22 cellular contexts compared by ENCODE assay signal in the genomic region with DNA sequence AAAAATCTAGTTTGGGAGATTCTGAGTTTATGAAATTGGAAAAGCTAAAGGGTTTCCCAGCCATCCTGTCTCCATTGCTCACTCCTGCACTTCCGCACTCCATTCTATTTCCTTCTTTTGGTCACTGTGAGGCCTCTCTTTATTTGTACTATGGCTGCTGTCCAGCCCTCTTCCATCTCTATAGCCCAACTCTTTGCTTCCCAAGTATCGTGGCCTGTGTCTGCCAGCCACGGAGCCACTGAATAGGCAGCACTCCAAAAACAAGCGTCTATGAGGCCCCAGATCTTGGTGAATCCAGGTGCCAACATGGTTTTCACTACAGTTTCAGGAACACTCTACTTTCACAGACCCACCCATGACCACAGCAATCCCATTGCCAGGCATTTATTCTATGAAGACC. TPM values are rescaled to one million over a fixed set of nuclear protein-coding genes. Genes with fewer than 3 reads are reported as not detected.
DNase-seq lines count a peak whose midpoint lies in the region; ATAC-seq and TF ChIP-seq lines count a peak whose summit lies in the region.
"Had no signal": no experiment of that assay in that cellular context is flagged by ENCODE, and none has a peak within 500 bp of the region (broad histone marks: within the 10 kb centered on the region; RNA-seq: fewer than 3 reads in every experiment).

No MANE protein-coding gene starts in this region.

- H3K9me3 Mint-ChIP-seq in HFFc6: no peaks in the 10 kb centered on the region
- H3K9me3 Mint-ChIP-seq: activated CD4-positive, alpha-beta memory T cell treated with anti-CD3 and anti-CD28 coated beads for 36 hours; activated naive CD4-positive, alpha-beta T cell treated with anti-CD3 and anti-CD28 coated beads, Interleukin-2, amount 50 U/mL, for 24 hours; memory B cell; stimulated activated naive CD8-positive, alpha-beta T cell treated with anti-CD3 and anti-CD28 coated beads, Interleukin-15, Interleukin-2, amounts not matched to agents 100 ng/mL and 50 ng/mL, for 24 hours had no signal

- H3K27ac ChIP-seq in cingulate gyrus (ENCODE audit: low read depth, low read length) (peak overlapping the region; percentile 58), substantia nigra (ENCODE audit: low read depth, low read length, poor library complexity, severe bottlenecking) (peak overlapping the region; percentile 16)
- H3K27ac ChIP-seq: BLaER1, cardiac muscle cell, SK-N-MC had no signal

- no peak for ATAC-seq in left cardiac atrium
- ATAC-seq: T-helper 17 cell had no signal

- H3K36me3 Mint-ChIP-seq in HFFc6 (ENCODE audit: low read depth): peaks cover 82% of the 10 kb centered on the region
- H3K36me3 Mint-ChIP-seq: memory B cell had no signal

- peaks cover 80% of the 10 kb centered on the region for H3K4me1 Mint-ChIP-seq in HFFc6 (ENCODE audit: low read depth)

- peak overlapping the region; percentile 20; the same call in 1 of the 2 replicates for H3K27ac Mint-ChIP-seq in HFFc6
- H3K27ac Mint-ChIP-seq: activated CD4-positive, alpha-beta memory T cell treated with anti-CD3 and anti-CD28 coated beads for 36 hours; activated naive CD4-positive, alpha-beta T cell treated with anti-CD3 and anti-CD28 coated beads, Interleukin-2, amount 50 U/mL, for 24 hours; stimulated activated naive CD8-positive, alpha-beta T cell treated with anti-CD3 and anti-CD28 coated beads, Interleukin-15, Interleukin-2, amounts not matched to agents 100 ng/mL and 50 ng/mL, for 24 hours had no signal

- no peak overlapping the region; the same call in 1 of the 2 replicates for H3K4me3 Mint-ChIP-seq in HFFc6
- H3K4me3 Mint-ChIP-seq: activated CD4-positive, alpha-beta memory T cell treated with anti-CD3 and anti-CD28 coated beads for 36 hours; activated naive CD4-positive, alpha-beta T cell treated with anti-CD3 and anti-CD28 coated beads, Interleukin-2, amount 50 U/mL, for 24 hours; memory B cell; stimulated activated naive CD8-positive, alpha-beta T cell treated with anti-CD3 and anti-CD28 coated beads, Interleukin-15, Interleukin-2, amounts not matched to agents 100 ng/mL and 50 ng/mL, for 24 hours; T-helper 17 cell had no signal

- TF ChIP-seq CTCF in HFFc6 (IDR thresholded peaks at IDR 0.05): no peak

- peaks cover 13% of the 10 kb centered on the region for H3K27me3 Mint-ChIP-seq in HFFc6 (ENCODE audit: insufficient read depth)
- H3K27me3 Mint-ChIP-seq: activated CD4-positive, alpha-beta memory T cell treated with anti-CD3 and anti-CD28 coated beads for 36 hours; activated naive CD4-positive, alpha-beta T cell treated with anti-CD3 and anti-CD28 coated beads, Interleukin-2, amount 50 U/mL, for 24 hours; memory B cell; stimulated activated naive CD8-positive, alpha-beta T cell treated with anti-CD3 and anti-CD28 coated beads, Interleukin-15, Interleukin-2, amounts not matched to agents 100 ng/mL and 50 ng/mL, for 24 hours; T-helper 17 cell had no signal

- DNase-seq in HFFc6 (no peak), midbrain (lab: John Stamatoyannopoulos, UW) (peak; percentile 62), substantia nigra (lab: John Stamatoyannopoulos, UW) (peak in 23 of 49 donors; percentile 14 to 67 (median 31)), activated gamma-delta T cell (lab: John Stamatoyannopoulos, UW) (no peak), AG20443 (ENCODE audit: low spot score) (no peak), amniotic stem cell (lab: John Stamatoyannopoulos, UW) (no peak), left cardiac atrium (no peak)
- DNase-seq: activated CD4-positive, alpha-beta memory T cell treated with anti-CD3 and anti-CD28 coated beads for 36 hours; activated CD4-positive, CD25-positive, alpha-beta regulatory T cell treated with anti-CD3 and anti-CD28 coated beads, Interleukin-2, amount 50 U/mL, for 72 hours; activated CD8-positive, alpha-beta memory T cell treated with anti-CD3 and anti-CD28 coated beads, Interleukin-2, amount 50 U/mL, for 4 hours; GDM1; NCI-H1105 treated with DMSO at 0.1 percent for 48 hours; NCI-H2081 treated with DMSO at 0.1 percent for 48 hours; T-helper 17 cell; trophoblast cell had no signal

- intact Hi-C loops in left cardiac atrium (cut with DNase I): no loop called here

RNA-seq across cellular contexts. Expression of gene GRAMD2B, which starts 37.2 kb away (rescaled TPM):
- total RNA-seq in HFFc6 (2021; fragmentation: NEBNext Ultra II Directional; extraction: Animal tissue kit (Norgen Biotek cat#: 25700)): 100 to 1,000 TPM in 2 of 6 experiments, 10 to 100 TPM in 4; 69.2 to 154 (median 80.5) TPM
- 10 to 100 TPM; 20.8 to 32.7 TPM for total RNA-seq in left cardiac atrium
